Comparison of ENCODE assay signal across 23 cellular contexts in the genomic region with DNA sequence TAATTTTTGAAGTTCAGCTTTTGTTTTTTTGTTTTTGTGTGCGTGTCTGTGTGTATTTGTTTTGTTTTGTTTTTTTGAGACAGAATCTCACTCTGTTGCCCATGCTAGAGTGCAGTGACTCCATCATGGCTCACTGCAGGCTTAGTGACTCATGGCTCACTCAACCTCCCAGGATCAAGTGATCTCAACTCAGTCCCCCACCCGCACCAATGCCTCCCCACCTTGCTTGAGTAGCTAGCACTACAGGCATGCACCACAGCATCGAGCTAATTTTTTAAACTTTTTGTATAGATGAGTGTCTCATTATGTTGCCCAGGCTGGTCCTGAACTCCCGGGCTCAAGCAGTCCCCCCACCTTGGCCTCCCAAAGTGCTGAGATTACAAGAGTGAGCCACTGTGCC.
DNase-seq lines count a peak whose midpoint lies in the region; ATAC-seq and TF ChIP-seq lines count a peak whose summit lies in the region.
"Had no signal": no experiment of that assay in that cellular context is flagged by ENCODE, and none has a peak within 500 bp of the region (broad histone marks: within the 10 kb centered on the region; RNA-seq: fewer than 3 reads in every experiment).

No MANE protein-coding gene starts in this region.

- WGBS in SK-N-SH (ENCODE audit: low lambda C conversion rate): 1% methylated on average over 4 of the region's 4 CpGs

- H3F3A ChIP-seq in PC-3 (ENCODE audit: low read length, unreplicated experiment) (no peaks in the 10 kb centered on the region), SK-N-SH (replicated peaks; ENCODE audit: insufficient read depth) (no peaks in the 10 kb centered on the region)

- no peaks in the 10 kb centered on the region for H3K79me2 ChIP-seq in PC-3 (ENCODE audit: low read length)
- no peaks in the 10 kb centered on the region for H3K79me2 ChIP-seq in SK-N-SH (ENCODE audit: insufficient read depth)
- H3K79me2 ChIP-seq: hepatocyte had no signal

- H3K4me3 ChIP-seq in PC-3 (ENCODE audit: low read length): no peak overlapping the region
- no peak overlapping the region for H3K4me3 ChIP-seq in SK-N-SH (ENCODE audit: low read depth in 2 of 2, low read length in 1 of 2)
- H3K4me3 ChIP-seq: A549, hepatocyte had no signal

- no TSS peak for BruUV-seq in PC-3 (replicated peaks; lab: Mats Ljungman, UMichigan)

- no peaks in the 10 kb centered on the region for H3K27me3 Mint-ChIP-seq in activated CD8-positive, alpha-beta T cell treated with anti-CD3 and anti-CD28 coated beads for 36 hours
- no peaks in the 10 kb centered on the region for H3K27me3 Mint-ChIP-seq in activated CD8-positive, alpha-beta T cell treated with anti-CD3 and anti-CD28 coated beads, Interleukin-2, amount 10 ng/mL, durations not matched to agents 7 days and 5 days (ENCODE audit: low read depth)
- no peaks in the 10 kb centered on the region for H3K27me3 Mint-ChIP-seq in T-helper 17 cell
- H3K27me3 Mint-ChIP-seq: naive thymus-derived CD8-positive, alpha-beta T cell had no signal

- POLR2A ChIA-PET in activated CD8-positive, alpha-beta T cell treated with anti-CD3 and anti-CD28 coated beads for 36 hours (lab: Charles Lee): interaction anchor here (0.6 kb wide), 1 partner anchor 46 kb away, joined by 3 read pairs; no protein-coding TSS in a partner anchor
- POLR2A ChIA-PET in activated CD8-positive, alpha-beta T cell treated with anti-CD3 and anti-CD28 coated beads, Interleukin-2, amount 10 ng/mL, durations not matched to agents 7 days and 5 days (lab: Charles Lee): no interaction called here
- POLR2A ChIA-PET in PC-3 (lab: Charles Lee; ENCODE audit: unreplicated experiment): no interaction called here
- POLR2A ChIA-PET in SK-N-SH (lab: Yijun Ruan, JAX): no interaction called here

- no peak for TF ChIP-seq CTCF in activated CD8-positive, alpha-beta T cell treated with anti-CD3 and anti-CD28 coated beads for 36 hours (IDR thresholded peaks at IDR 0.05)
- TF ChIP-seq CTCF in PC-3 (conservative IDR thresholded peaks at IDR 0.05; ENCODE audit: low read depth, low read length) (no peak), SK-N-SH (IDR thresholded peaks at IDR 0.05) (no peak)

- no peak overlapping the region for H2AFZ ChIP-seq in PC-3 (ENCODE audit: low read length)
- H2AFZ ChIP-seq in SK-N-SH (ENCODE audit: low read depth): no peak overlapping the region
- H2AFZ ChIP-seq: hepatocyte had no signal

- ATAC-seq in activated CD8-positive, alpha-beta T cell treated with anti-CD3 and anti-CD28 coated beads for 36 hours: no peak
- ATAC-seq in activated CD8-positive, alpha-beta T cell treated with anti-CD3 and anti-CD28 coated beads, Interleukin-2, amount 10 ng/mL, durations not matched to agents 7 days and 5 days: no peak
- ATAC-seq in PC-3 (no peak), HG02798 (IDR thresholded peaks at IDR 0.05; ENCODE audit: poor library complexity, unreplicated experiment) (no peak), T-helper 17 cell (no peak)
- ATAC-seq: A549; HepG2; naive thymus-derived CD8-positive, alpha-beta T cell; right cardiac atrium had no signal

- CTCF ChIA-PET in activated CD8-positive, alpha-beta T cell treated with anti-CD3 and anti-CD28 coated beads for 36 hours (lab: Charles Lee): no interaction called here
- CTCF ChIA-PET in activated CD8-positive, alpha-beta T cell treated with anti-CD3 and anti-CD28 coated beads, Interleukin-2, amount 10 ng/mL, durations not matched to agents 7 days and 5 days (lab: Charles Lee): interaction anchor here (1.8 kb wide), 1 partner anchor 150 kb away, joined by 5 read pairs; no protein-coding TSS in a partner anchor
- CTCF ChIA-PET in PC-3 (lab: Charles Lee): no interaction called here
- CTCF ChIA-PET in SK-N-SH (lab: Yijun Ruan, JAX): no interaction called here

- H3K27me3 ChIP-seq in PC-3 (ENCODE audit: low read length): no peaks in the 10 kb centered on the region
- H3K27me3 ChIP-seq in SK-N-SH (ENCODE audit: insufficient read depth): no peaks in the 10 kb centered on the region
- H3K27me3 ChIP-seq: hepatocyte had no signal

- H3K27ac Mint-ChIP-seq in activated CD8-positive, alpha-beta T cell treated with anti-CD3 and anti-CD28 coated beads for 36 hours: no peak overlapping the region
- H3K27ac Mint-ChIP-seq in activated CD8-positive, alpha-beta T cell treated with anti-CD3 and anti-CD28 coated beads, Interleukin-2, amount 10 ng/mL, durations not matched to agents 7 days and 5 days: no peak overlapping the region
- no peak overlapping the region for H3K27ac Mint-ChIP-seq in T-helper 17 cell
- H3K27ac Mint-ChIP-seq: activated naive CD4-positive, alpha-beta T cell treated with anti-CD3 and anti-CD28 coated beads, Interleukin-2, amount 10 ng/mL, durations not matched to agents 7 days and 5 days had no signal

- TF ChIP-seq RAD21 in SK-N-SH (IDR thresholded peaks at IDR 0.05; ENCODE audit: low read length): no peak

- no peak overlapping the region for H3K27ac ChIP-seq in PC-3 (ENCODE audit: low read length)
- H3K27ac ChIP-seq in epithelial cell of prostate: peak overlapping the region; percentile 35
- no peak overlapping the region for H3K27ac ChIP-seq in SK-N-SH (ENCODE audit: low read depth in 2 of 2, low read length in 1 of 2)
- H3K27ac ChIP-seq: A549, hepatocyte, VCaP had no signal

- H3K9ac ChIP-seq in PC-3 (ENCODE audit: low read length) (no peak overlapping the region), SK-N-SH (no peak overlapping the region)

- peak; percentile 10 for DNase-seq in activated CD8-positive, alpha-beta T cell treated with anti-CD3 and anti-CD28 coated beads for 36 hours
- DNase-seq in activated CD8-positive, alpha-beta T cell treated with anti-CD3 and anti-CD28 coated beads, Interleukin-2, amount 10 ng/mL, durations not matched to agents 7 days and 5 days: no peak
- DNase-seq in PC-3: peak; percentile 41
- peak; percentile 64 for DNase-seq in epithelial cell of prostate (ENCODE audit: low read depth, low spot score)
- peak; percentile 17 for DNase-seq in stimulated activated CD4-positive, alpha-beta T cell treated with anti-CD3 and anti-CD28 coated beads, Interleukin-4, amount 100 ng/mL, for 1 hour
- no peak for DNase-seq in SK-N-SH
- no peak for DNase-seq in T-helper 17 cell
- DNase-seq: activated naive CD4-positive, alpha-beta T cell treated with anti-CD3 and anti-CD28 coated beads, Interleukin-2, amount 10 ng/mL, durations not matched to agents 7 days and 5 days; C1 segment of cervical spinal cord; DMS153; H7; mesenchymal stem cell; naive thymus-derived CD8-positive, alpha-beta T cell; NCI-H1417 treated with DMSO at 0.1 percent for 48 hours; NCI-H524 treated with DMSO at 0.1 percent for 48 hours; right cardiac atrium; SHP77 treated with DMSO at 0.1 percent for 48 hours; T-helper 1 cell had no signal

- H3K36me3 Mint-ChIP-seq in activated CD8-positive, alpha-beta T cell treated with anti-CD3 and anti-CD28 coated beads for 36 hours (ENCODE audit: low read depth): no peaks in the 10 kb centered on the region
- no peaks in the 10 kb centered on the region for H3K36me3 Mint-ChIP-seq in activated CD8-positive, alpha-beta T cell treated with anti-CD3 and anti-CD28 coated beads, Interleukin-2, amount 10 ng/mL, durations not matched to agents 7 days and 5 days (ENCODE audit: low read depth)
- H3K36me3 Mint-ChIP-seq in T-helper 17 cell (ENCODE audit: low read depth): no peaks in the 10 kb centered on the region
- H3K36me3 Mint-ChIP-seq: activated naive CD4-positive, alpha-beta T cell treated with anti-CD3 and anti-CD28 coated beads, Interleukin-2, amount 10 ng/mL, durations not matched to agents 7 days and 5 days; naive thymus-derived CD8-positive, alpha-beta T cell had no signal

- TF ChIP-seq EP300 in SK-N-SH (IDR thresholded peaks at IDR 0.05; ENCODE audit: borderline replicate concordance in 1 of 2, low read depth in 1 of 2, low read length in 1 of 2): no peak

- H3K4me2 ChIP-seq in PC-3 (ENCODE audit: low read length): no peak overlapping the region
- H3K4me2 ChIP-seq in SK-N-SH: no peak overlapping the region
- H3K4me2 ChIP-seq: A549, hepatocyte had no signal

- H3K9me3 Mint-ChIP-seq in activated CD8-positive, alpha-beta T cell treated with anti-CD3 and anti-CD28 coated beads for 36 hours: peaks cover 6% of the 10 kb centered on the region
- H3K9me3 Mint-ChIP-seq in activated CD8-positive, alpha-beta T cell treated with anti-CD3 and anti-CD28 coated beads, Interleukin-2, amount 10 ng/mL, durations not matched to agents 7 days and 5 days (ENCODE audit: insufficient read depth): no peaks in the 10 kb centered on the region

- H3K4me1 ChIP-seq in PC-3 (ENCODE audit: insufficient read depth, low read length) (no peaks in the 10 kb centered on the region), SK-N-SH (ENCODE audit: control insufficient read depth in 1 of 2, insufficient read depth in 2 of 2, low read depth in 1 of 2, low read length in 1 of 2) (no peaks in the 10 kb centered on the region)
- H3K4me1 ChIP-seq: A549 had no signal

- H3K4me3 Mint-ChIP-seq in activated CD8-positive, alpha-beta T cell treated with anti-CD3 and anti-CD28 coated beads for 36 hours: no peak overlapping the region
- H3K4me3 Mint-ChIP-seq in activated CD8-positive, alpha-beta T cell treated with anti-CD3 and anti-CD28 coated beads, Interleukin-2, amount 10 ng/mL, durations not matched to agents 7 days and 5 days: no peak overlapping the region
- no peak overlapping the region for H3K4me3 Mint-ChIP-seq in T-helper 17 cell
- H3K4me3 Mint-ChIP-seq: activated naive CD4-positive, alpha-beta T cell treated with anti-CD3 and anti-CD28 coated beads, Interleukin-2, amount 10 ng/mL, durations not matched to agents 7 days and 5 days; naive thymus-derived CD8-positive, alpha-beta T cell had no signal

- H4K20me1 ChIP-seq in PC-3 (ENCODE audit: low read length) (no peaks in the 10 kb centered on the region), SK-N-SH (ENCODE audit: insufficient read depth) (no peaks in the 10 kb centered on the region)

- H3K9me3 ChIP-seq in PC-3 (ENCODE audit: low read length) (no peaks in the 10 kb centered on the region), SK-N-SH (no peaks in the 10 kb centered on the region), T-helper 17 cell (ENCODE audit: control insufficient read depth, low read length, poor library complexity, severe bottlenecking) (no peaks in the 10 kb centered on the region)
- H3K9me3 ChIP-seq: A549 had no signal

- H3K9me2 ChIP-seq in PC-3 (replicated peaks; ENCODE audit: low read length) (no peaks in the 10 kb centered on the region), SK-N-SH (no peaks in the 10 kb centered on the region)

- intact Hi-C loops in activated CD8-positive, alpha-beta T cell treated with anti-CD3 and anti-CD28 coated beads for 36 hours (cut with micrococcal nuclease): no loop called here
- intact Hi-C loops in PC-3 (cut with micrococcal nuclease): no loop called here

- H3K4me1 Mint-ChIP-seq in activated CD8-positive, alpha-beta T cell treated with anti-CD3 and anti-CD28 coated beads for 36 hours (ENCODE audit: low read depth): no peaks in the 10 kb centered on the region
- H3K4me1 Mint-ChIP-seq in activated CD8-positive, alpha-beta T cell treated with anti-CD3 and anti-CD28 coated beads, Interleukin-2, amount 10 ng/mL, durations not matched to agents 7 days and 5 days (ENCODE audit: low read depth): peaks cover 3% of the 10 kb centered on the region
- peaks cover 3% of the 10 kb centered on the region for H3K4me1 Mint-ChIP-seq in T-helper 17 cell
- H3K4me1 Mint-ChIP-seq: activated naive CD4-positive, alpha-beta T cell treated with anti-CD3 and anti-CD28 coated beads, Interleukin-2, amount 10 ng/mL, durations not matched to agents 7 days and 5 days had no signal

- H3K36me3 ChIP-seq in PC-3 (ENCODE audit: low read depth, low read length): no peaks in the 10 kb centered on the region
- no peaks in the 10 kb centered on the region for H3K36me3 ChIP-seq in SK-N-SH (replicated peaks in 1 of 2; ENCODE audit: control insufficient read depth in 1 of 2, insufficient read depth in 2 of 2, low read length in 1 of 2)

Comparison
In these comparisons a context has a peak if more than half of its experiments do, and no peak if none do; other contexts are left out.
1. DNase-seq: peak in activated CD8-positive, alpha-beta T cell treated with anti-CD3 and anti-CD28 coated beads for 36 hours (single experiment), PC-3 (single experiment), epithelial cell of prostate (single experiment) and stimulated activated CD4-positive, alpha-beta T cell treated with anti-CD3 and anti-CD28 coated beads, Interleukin-4, amount 100 ng/mL, for 1 hour (single experiment); none in activated CD8-positive, alpha-beta T cell treated with anti-CD3 and anti-CD28 coated beads, Interleukin-2, amount 10 ng/mL, durations not matched to agents 7 days and 5 days (single experiment), SK-N-SH (single experiment) and T-helper 17 cell (0 of 3).